Comparison of ENCODE assay signal across 1 cellular context in genomic region chr2:179677148-179677688, GRCh38.
TF ChIP-seq lines count a peak whose summit lies in the region.

No MANE protein-coding gene starts in this region.

TF ChIP-seq in GM12878, 131 proteins besides CTCF, POLR2A, EP300 and RAD21:
- TF ChIP-seq BHLHE40 (IDR thresholded peaks at IDR 0.05; ENCODE audit: borderline replicate concordance in 1 of 2, low read depth in 2 of 2, low read length in 1 of 2): no peak
- TF ChIP-seq SMC3 (IDR thresholded peaks at IDR 0.05; ENCODE audit: borderline replicate concordance, low read length): no peak
- TF ChIP-seq MEF2A (IDR thresholded peaks at IDR 0.05; ENCODE audit: insufficient read depth, low read depth, low read length): 0 out of 2 replicates have a peak, but pooled peaks have one; percentile 46
